8 cellular contexts compared by ENCODE assay signal in the genomic region with DNA sequence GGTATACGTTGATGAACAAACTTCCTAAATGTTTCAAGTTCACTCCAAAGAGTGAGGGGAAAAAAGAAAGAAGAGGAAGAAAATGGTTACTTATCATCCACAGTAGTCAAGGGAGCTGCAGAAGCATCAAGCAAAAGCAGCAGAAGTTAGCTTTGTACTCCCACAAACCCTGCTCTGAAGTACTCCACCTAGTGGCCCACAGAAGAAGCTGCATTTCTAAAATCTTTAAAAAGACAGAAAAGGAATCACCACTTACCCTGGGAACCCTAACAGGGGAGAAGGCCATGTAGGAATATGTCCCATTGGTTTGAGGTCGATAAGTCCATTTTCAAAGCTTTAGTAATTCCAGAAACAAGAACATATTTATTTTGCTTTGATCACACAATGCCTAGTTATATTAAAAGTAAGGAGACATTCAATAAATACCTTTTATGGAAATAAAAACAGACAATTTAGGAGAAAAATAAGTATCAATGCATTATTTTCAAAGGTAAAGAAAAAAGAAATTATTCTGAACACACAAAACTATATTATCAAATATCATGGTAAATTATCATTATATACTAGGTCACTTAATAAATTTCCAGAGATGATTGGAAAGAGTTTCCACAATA.
DNase-seq lines count a peak whose midpoint lies in the region; ATAC-seq and TF ChIP-seq lines count a peak whose summit lies in the region.
"Not testable (repeated sequence)": the region's sequence is repeated elsewhere in the genome, so short reads cannot be mapped to it uniquely, and the experiment has no call there.

No MANE protein-coding gene starts in this region.

- DNase-seq in AG09309 (ENCODE audit: low read depth); GM10266 (ENCODE audit: extremely low spot score); Peyer's patch; astrocyte of the spinal cord (ENCODE audit: low read depth, low spot score); esophagus squamous epithelium (lab: John Stamatoyannopoulos, UW); right lobe of liver; testis: not testable (repeated sequence)

- in situ Hi-C loops in astrocyte of the spinal cord (cut with HindIII; ENCODE audit: low sequenced_read_pairs), result not testable (repeated sequence)

- 17 to 37% methylated on average over 2 of the region's 2 CpGs for WGBS in esophagus squamous epithelium, 2 donors
- WGBS in right lobe of liver (ENCODE audit: insufficient coverage, low coverage, low lambda C conversion rate, missing lambda C conversion rate), result 10% methylated on average over 2 of the region's 2 CpGs
- 14 to 21% methylated on average over 2 of the region's 2 CpGs for WGBS in testis, 2 donors

- H3K27ac ChIP-seq in Peyer's patch, esophagus squamous epithelium, right lobe of liver, testis: not testable (repeated sequence)

- not testable (repeated sequence) for H3K4me2 ChIP-seq in Loucy (ENCODE audit: low read depth, low read length, poor library complexity, severe bottlenecking)

- not testable (repeated sequence) for ATAC-seq in right lobe of liver

- not testable (repeated sequence) for H3F3A ChIP-seq in Loucy (ENCODE audit: low read depth)

- H3K79me2 ChIP-seq in Loucy (ENCODE audit: insufficient read depth, low read length), result not testable (repeated sequence)

- H3K4me3 ChIP-seq in AG09309 (ENCODE audit: control insufficient read depth, low read depth, low read length); Loucy (ENCODE audit: low read length, poor library complexity, severe bottlenecking); Peyer's patch; astrocyte of the spinal cord (ENCODE audit: low read depth, low read length); esophagus squamous epithelium; right lobe of liver; testis: not testable (repeated sequence)

- H3K27me3 ChIP-seq in Loucy (ENCODE audit: insufficient read depth, low read length, poor library complexity, severe bottlenecking); Peyer's patch; esophagus squamous epithelium; right lobe of liver; testis: not testable (repeated sequence)

- H3K4me1 ChIP-seq in Loucy (ENCODE audit: insufficient read depth, low read length, poor library complexity, severe bottlenecking); Peyer's patch; esophagus squamous epithelium; right lobe of liver; testis: not testable (repeated sequence)

- H3K9me3 ChIP-seq in Loucy (ENCODE audit: insufficient read depth, low read depth, low read length); Peyer's patch; esophagus squamous epithelium; right lobe of liver; testis: not testable (repeated sequence)

- not testable (repeated sequence) for H4K20me1 ChIP-seq in Loucy (ENCODE audit: insufficient read depth, low read length, poor library complexity, severe bottlenecking)

- H3K36me3 ChIP-seq in Loucy (ENCODE audit: insufficient read depth, low read length); Peyer's patch; esophagus squamous epithelium; right lobe of liver; testis (ENCODE audit: low read depth, missing control alignments): not testable (repeated sequence)

- not testable (repeated sequence) for H2AFZ ChIP-seq in Loucy (ENCODE audit: low read length)

- not testable (repeated sequence) for TF ChIP-seq POLR2A in Peyer's patch (IDR thresholded peaks at IDR 0.05); esophagus squamous epithelium (IDR thresholded peaks at IDR 0.05); right lobe of liver (IDR thresholded peaks at IDR 0.05); testis (IDR thresholded peaks at IDR 0.05)

- H3K9me2 ChIP-seq in Loucy (replicated peaks; ENCODE audit: low read depth, low read length), result not testable (repeated sequence)

- peak; percentile 41 for TF ChIP-seq CTCF in AG09309 (IDR thresholded peaks at IDR 0.05; ENCODE audit: control insufficient read depth, insufficient read depth, low read depth, low read length, missing control alignments)
- peak; percentile 47 for TF ChIP-seq CTCF in GM10266 (IDR thresholded peaks at IDR 0.05; ENCODE audit: control insufficient read depth, insufficient read depth, low read depth, missing control alignments)
- peak; percentile 56 for TF ChIP-seq CTCF in Loucy (conservative IDR thresholded peaks at IDR 0.05; ENCODE audit: low read length)
- TF ChIP-seq CTCF in Peyer's patch (IDR thresholded peaks at IDR 0.05), result peak in 5 of 6 experiments; percentile 8 to 71 (median 56)
- peak; percentile 15 for TF ChIP-seq CTCF in astrocyte of the spinal cord (IDR thresholded peaks at IDR 0.05; ENCODE audit: low read depth, low read length)
- peak in 4 of 6 experiments; percentile 31 to 46 (median 38) for TF ChIP-seq CTCF in esophagus squamous epithelium (IDR thresholded peaks at IDR 0.05)
- peak; percentile 37 to 68 (median 64) for TF ChIP-seq CTCF in right lobe of liver (IDR thresholded peaks at IDR 0.05)
- peak in 2 of 3 experiments; percentile 61 to 63 for TF ChIP-seq CTCF in testis (IDR thresholded peaks at IDR 0.05)

- intact Hi-C loops in esophagus squamous epithelium (cut with DNase I); right lobe of liver (cut with DNase I); testis (cut with DNase I; ENCODE audit: low total_unique reads): not testable (repeated sequence)

- H3K9ac ChIP-seq in Loucy (ENCODE audit: low read depth, low read length, poor library complexity, severe bottlenecking), result not testable (repeated sequence)
